23 cellular contexts compared by ENCODE assay signal in the genomic region with DNA sequence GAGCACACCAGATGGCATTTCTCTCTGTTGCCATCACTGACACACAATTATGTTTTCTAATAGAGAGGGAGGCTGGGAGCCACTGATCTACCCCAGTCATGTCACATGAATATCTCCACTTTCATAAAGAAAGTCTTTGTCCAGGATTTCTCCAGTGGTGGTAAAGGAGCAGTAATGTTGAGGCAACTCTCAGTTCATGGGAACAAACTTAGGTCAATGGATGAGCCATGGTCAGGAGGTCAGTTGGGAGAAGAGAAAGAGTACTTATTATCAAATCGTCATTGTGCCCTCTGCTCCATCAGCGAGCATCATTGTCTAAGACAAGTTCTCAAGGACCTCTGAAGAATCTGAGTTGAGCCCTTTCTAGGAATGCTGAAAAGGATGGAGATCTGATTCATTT.
"Had no signal": no experiment of that assay in that cellular context is flagged by ENCODE, and none has a peak within 500 bp of the region (broad histone marks: within the 10 kb centered on the region; RNA-seq: fewer than 3 reads in every experiment).

No MANE protein-coding gene starts in this region.

- H3K79me2 ChIP-seq: parathyroid adenoma had no signal

- ATAC-seq: activated T-cell treated with anti-CD3 and anti-CD28 coated beads, Interleukin-2, amount 50 U/mL, for 4 hours; left lobe of liver; lower lobe of right lung; sciatic nerve; stimulated activated naive B cell treated with anti-CD40 and anti-IgM and Interleukin-4, amounts not matched to agents 10 μg/mL and 1 μg/mL and 100 μg/mL, for 72 hours had no signal

- H3K9me3 Mint-ChIP-seq: activated naive CD8-positive, alpha-beta T cell treated with anti-CD3 and anti-CD28 coated beads, Interleukin-2, amount 10 ng/mL, durations not matched to agents 7 days and 5 days; activated T-cell treated with anti-CD3 and anti-CD28 coated beads, Interleukin-2, amount 50 U/mL, for 4 hours; activated T-helper 2 cell treated with anti-CD3 and anti-CD28 coated beads, Interferon-gamma antibody, Interleukin-2, Interleukin-4, amounts not matched to agents 10 μg/mL and 5 μg/mL and 100 μg/mL, durations not matched to agents 14 hours and 24 hours and 36 hours; central memory CD8-positive, alpha-beta T cell; naive B cell; stimulated activated naive B cell treated with anti-CD40 and anti-IgM and Interleukin-4, amounts not matched to agents 10 μg/mL and 1 μg/mL and 100 μg/mL, for 72 hours; T-helper 2 cell treated with Interferon-gamma antibody and Interleukin-4, amounts not matched to agents 5 μg/mL and 100 μg/mL, for 36 hours had no signal

- H3K27ac ChIP-seq: breast epithelium, coronary artery, lower lobe of right lung, parathyroid adenoma, testis, uterus had no signal

- H3K36me3 ChIP-seq: breast epithelium, lower lobe of right lung, uterus had no signal

- H3K27me3 Mint-ChIP-seq: activated naive CD8-positive, alpha-beta T cell treated with anti-CD3 and anti-CD28 coated beads, Interleukin-2, amount 10 ng/mL, durations not matched to agents 7 days and 5 days; central memory CD8-positive, alpha-beta T cell; naive B cell; stimulated activated naive B cell treated with anti-CD40 and anti-IgM and Interleukin-4, amounts not matched to agents 10 μg/mL and 1 μg/mL and 100 μg/mL, for 72 hours had no signal

- H2AFZ ChIP-seq: parathyroid adenoma had no signal

- H3K27me3 ChIP-seq: breast epithelium, testis, uterus had no signal

- H3K27ac Mint-ChIP-seq: activated naive CD8-positive, alpha-beta T cell treated with anti-CD3 and anti-CD28 coated beads, Interleukin-2, amount 10 ng/mL, durations not matched to agents 7 days and 5 days; activated T-helper 2 cell treated with anti-CD3 and anti-CD28 coated beads, Interferon-gamma antibody, Interleukin-2, Interleukin-4, amounts not matched to agents 10 μg/mL and 5 μg/mL and 100 μg/mL, durations not matched to agents 14 hours and 24 hours and 36 hours; stimulated activated naive B cell treated with anti-CD40 and anti-IgM and Interleukin-4, amounts not matched to agents 10 μg/mL and 1 μg/mL and 100 μg/mL, for 72 hours; T-helper 2 cell treated with Interferon-gamma antibody and Interleukin-4, amounts not matched to agents 5 μg/mL and 100 μg/mL, for 36 hours had no signal

- H3K4me3 ChIP-seq: breast epithelium, coronary artery, lower lobe of right lung, testis, uterus had no signal

- H3K4me1 ChIP-seq: breast epithelium, lower lobe of right lung, parathyroid adenoma, testis, uterus had no signal

- H3K4me3 Mint-ChIP-seq: activated naive CD8-positive, alpha-beta T cell treated with anti-CD3 and anti-CD28 coated beads, Interleukin-2, amount 10 ng/mL, durations not matched to agents 7 days and 5 days; activated T-cell treated with anti-CD3 and anti-CD28 coated beads, Interleukin-2, amount 50 U/mL, for 4 hours; central memory CD8-positive, alpha-beta T cell; naive B cell; stimulated activated naive B cell treated with anti-CD40 and anti-IgM and Interleukin-4, amounts not matched to agents 10 μg/mL and 1 μg/mL and 100 μg/mL, for 72 hours; T-helper 2 cell treated with Interferon-gamma antibody and Interleukin-4, amounts not matched to agents 5 μg/mL and 100 μg/mL, for 36 hours had no signal

- DNase-seq: activated CD4-positive, alpha-beta T cell treated with anti-CD3 and anti-CD28 coated beads, Interleukin-2, amount 50 U/mL, for 4 hours; activated CD8-positive, alpha-beta memory T cell treated with anti-CD3 and anti-CD28 coated beads, Interleukin-2, amount 50 U/mL, for 48 hours; activated naive CD4-positive, alpha-beta T cell treated with Interleukin-2 at 50 U/mL for 16 hours; activated naive CD8-positive, alpha-beta T cell treated with anti-CD3 and anti-CD28 coated beads, Interleukin-2, amount 10 ng/mL, durations not matched to agents 7 days and 5 days; activated T-cell treated with anti-CD3 and anti-CD28 coated beads, Interleukin-2, amount 50 U/mL, for 4 hours; amniotic stem cell; foreskin fibroblast; lower lobe of right lung; naive B cell; small intestine; stimulated activated CD4-positive, alpha-beta T cell treated with anti-CD3 and anti-CD28 coated beads, Interleukin-15, amount 100 ng/mL, for 24 hours; stimulated activated naive B cell treated with anti-CD40 and anti-IgM and Interleukin-4, amounts not matched to agents 10 μg/mL and 1 μg/mL and 100 μg/mL, for 72 hours; testis; trophoblast cell; uterus had no signal
